Comparison of ENCODE assay signal across 1 cellular context in the genomic region with DNA sequence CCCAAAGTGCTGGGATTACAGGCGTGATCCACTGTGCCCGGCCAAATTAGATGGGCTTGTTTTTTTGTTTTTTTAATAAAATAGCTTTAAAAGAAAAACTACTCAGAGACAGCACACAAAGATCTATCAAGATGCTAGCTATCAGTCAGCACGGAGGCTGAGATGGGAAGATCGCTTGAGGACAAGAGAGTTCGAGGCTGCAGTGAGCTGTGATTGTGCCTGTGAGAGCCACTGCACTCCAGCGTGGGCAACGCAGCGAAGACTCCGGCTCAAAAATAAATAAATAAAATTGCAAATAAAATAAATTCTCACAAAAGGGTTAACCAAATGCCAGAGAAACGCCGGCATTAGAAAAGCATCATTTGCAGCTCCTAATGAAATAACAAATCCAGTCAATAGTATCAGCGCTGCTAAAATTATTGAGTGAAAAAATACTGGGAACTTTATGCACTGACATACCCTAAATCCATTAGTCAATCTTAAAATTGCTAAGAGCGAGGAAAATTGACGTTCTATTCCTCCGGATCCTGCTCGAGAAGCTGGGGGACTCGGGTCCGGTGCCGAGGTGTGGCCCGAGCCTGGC.
TF ChIP-seq lines count a peak whose summit lies in the region.

No MANE protein-coding gene starts in this region.

TF ChIP-seq in HepG2, 621 proteins besides CTCF, POLR2A, EP300 and RAD21:
- TF ChIP-seq, protein P1, sequence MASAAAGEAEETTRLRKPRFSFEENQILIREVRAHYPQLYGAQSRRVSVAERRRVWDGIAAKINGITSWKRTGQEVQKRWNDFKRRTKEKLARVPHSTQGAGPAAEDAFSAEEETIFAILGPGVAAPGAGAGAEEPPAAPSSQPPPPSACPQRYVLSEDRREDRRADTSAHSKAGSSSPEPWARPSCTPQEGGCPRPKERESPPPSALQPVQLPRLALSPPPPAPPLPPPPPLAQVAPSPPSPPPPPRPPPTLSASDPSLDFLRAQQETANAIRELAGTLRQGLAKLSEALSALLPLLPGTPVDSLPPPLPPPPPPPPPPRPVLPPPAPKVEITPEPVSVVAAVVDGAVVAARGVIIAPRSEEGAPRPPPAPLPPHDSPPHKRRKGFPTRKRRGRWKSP (CRISPR knock-in tag; IDR thresholded peaks at IDR 0.05), result 0 out of 2 replicates have a peak, but pooled peaks have one; percentile 13
- no peak for TF ChIP-seq HNRNPK (IDR thresholded peaks at IDR 0.05; ENCODE audit: low read depth, low read length, poor library complexity, severe bottlenecking)
- TF ChIP-seq ZNF180 (CRISPR knock-in tag; IDR thresholded peaks at IDR 0.05; ENCODE audit: borderline replicate concordance, low read depth), result no peak
